ENCODE assay signal across 1 cellular context in the genomic region with DNA sequence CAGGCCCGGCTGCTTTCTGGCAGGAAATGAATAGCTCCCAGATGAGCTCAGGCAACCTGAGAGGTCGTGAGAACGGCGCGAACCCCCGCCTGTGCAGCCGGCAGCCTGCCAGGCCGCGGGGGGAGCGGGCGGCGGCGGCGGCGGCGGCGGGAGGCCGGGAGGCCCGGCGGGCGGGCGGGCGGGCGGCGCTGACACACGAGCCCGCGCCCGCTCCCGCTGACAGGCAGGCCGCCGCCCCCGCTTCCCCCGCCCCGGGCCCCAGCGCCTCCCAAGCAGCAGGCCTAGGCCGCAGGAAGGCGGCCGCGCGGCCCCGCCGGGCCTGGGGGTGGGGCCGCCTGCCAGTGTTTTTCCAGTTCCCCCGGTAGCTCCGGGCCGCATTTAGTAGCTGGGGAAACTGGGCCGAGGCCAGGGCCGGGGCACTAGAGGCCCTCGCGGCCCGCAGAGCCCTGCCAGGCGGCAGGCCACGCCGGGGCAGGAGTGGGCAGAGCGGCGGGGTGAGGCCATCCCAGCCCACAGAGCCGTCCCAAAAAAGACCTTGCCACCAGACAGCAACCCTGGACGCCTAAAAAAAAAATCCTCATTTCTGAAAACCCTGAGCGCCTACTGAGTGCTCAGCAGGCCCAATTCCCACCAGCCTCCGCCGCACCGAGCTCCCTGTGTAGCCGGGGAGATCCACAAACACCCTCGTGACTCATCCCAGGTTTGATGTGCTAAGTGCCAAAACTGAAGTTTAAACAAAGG.
A peak's percentile ranks its signal among the peaks of the same experiment; 100 is the strongest.
TF ChIP-seq lines count a peak whose summit lies in the region.

No MANE protein-coding gene starts in this region.

TF ChIP-seq in K562, 482 proteins besides CTCF, POLR2A, EP300 and RAD21 (continued from another document and continues in another):
- TF ChIP-seq, protein P1, sequence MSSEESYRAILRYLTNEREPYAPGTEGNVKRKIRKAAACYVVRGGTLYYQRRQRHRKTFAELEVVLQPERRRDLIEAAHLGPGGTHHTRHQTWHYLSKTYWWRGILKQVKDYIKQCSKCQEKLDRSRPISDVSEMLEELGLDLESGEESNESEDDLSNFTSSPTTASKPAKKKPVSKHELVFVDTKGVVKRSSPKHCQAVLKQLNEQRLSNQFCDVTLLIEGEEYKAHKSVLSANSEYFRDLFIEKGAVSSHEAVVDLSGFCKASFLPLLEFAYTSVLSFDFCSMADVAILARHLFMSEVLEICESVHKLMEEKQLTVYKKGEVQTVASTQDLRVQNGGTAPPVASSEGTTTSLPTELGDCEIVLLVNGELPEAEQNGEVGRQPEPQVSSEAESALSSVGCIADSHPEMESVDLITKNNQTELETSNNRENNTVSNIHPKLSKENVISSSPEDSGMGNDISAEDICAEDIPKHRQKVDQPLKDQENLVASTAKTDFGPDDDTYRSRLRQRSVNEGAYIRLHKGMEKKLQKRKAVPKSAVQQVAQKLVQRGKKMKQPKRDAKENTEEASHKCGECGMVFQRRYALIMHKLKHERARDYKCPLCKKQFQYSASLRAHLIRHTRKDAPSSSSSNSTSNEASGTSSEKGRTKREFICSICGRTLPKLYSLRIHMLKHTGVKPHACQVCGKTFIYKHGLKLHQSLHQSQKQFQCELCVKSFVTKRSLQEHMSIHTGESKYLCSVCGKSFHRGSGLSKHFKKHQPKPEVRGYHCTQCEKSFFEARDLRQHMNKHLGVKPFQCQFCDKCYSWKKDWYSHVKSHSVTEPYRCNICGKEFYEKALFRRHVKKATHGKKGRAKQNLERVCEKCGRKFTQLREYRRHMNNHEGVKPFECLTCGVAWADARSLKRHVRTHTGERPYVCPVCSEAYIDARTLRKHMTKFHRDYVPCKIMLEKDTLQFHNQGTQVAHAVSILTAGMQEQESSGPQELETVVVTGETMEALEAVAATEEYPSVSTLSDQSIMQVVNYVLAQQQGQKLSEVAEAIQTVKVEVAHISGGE (CRISPR knock-in tag; IDR thresholded peaks at IDR 0.05): peak in 1 of 3 experiments; percentile 55; a peak in 2 of 6 replicates
- TF ChIP-seq, protein P2, sequence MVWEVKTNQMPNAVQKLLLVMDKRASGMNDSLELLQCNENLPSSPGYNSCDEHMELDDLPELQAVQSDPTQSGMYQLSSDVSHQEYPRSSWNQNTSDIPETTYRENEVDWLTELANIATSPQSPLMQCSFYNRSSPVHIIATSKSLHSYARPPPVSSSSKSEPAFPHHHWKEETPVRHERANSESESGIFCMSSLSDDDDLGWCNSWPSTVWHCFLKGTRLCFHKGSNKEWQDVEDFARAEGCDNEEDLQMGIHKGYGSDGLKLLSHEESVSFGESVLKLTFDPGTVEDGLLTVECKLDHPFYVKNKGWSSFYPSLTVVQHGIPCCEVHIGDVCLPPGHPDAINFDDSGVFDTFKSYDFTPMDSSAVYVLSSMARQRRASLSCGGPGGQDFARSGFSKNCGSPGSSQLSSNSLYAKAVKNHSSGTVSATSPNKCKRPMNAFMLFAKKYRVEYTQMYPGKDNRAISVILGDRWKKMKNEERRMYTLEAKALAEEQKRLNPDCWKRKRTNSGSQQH (CRISPR knock-in tag; IDR thresholded peaks at IDR 0.05): 0 out of 2 replicates have a peak, but pooled peaks have one; percentile 1
- no peak for TF ChIP-seq NCOA2 (IDR thresholded peaks at IDR 0.05; ENCODE audit: partially characterized antibody in 2 of 2)
- TF ChIP-seq SMAD1 (IDR thresholded peaks at IDR 0.05; ENCODE audit: low read depth, low read length, partially characterized antibody): peak; percentile 45
- peak; percentile 47 for TF ChIP-seq KDM5B (IDR thresholded peaks at IDR 0.05; ENCODE audit: insufficient replicate concordance, low read depth, low read length)
- TF ChIP-seq FOSL1 (tag; conservative IDR thresholded peaks at IDR 0.05): peak; percentile 80
- TF ChIP-seq, protein P3, sequence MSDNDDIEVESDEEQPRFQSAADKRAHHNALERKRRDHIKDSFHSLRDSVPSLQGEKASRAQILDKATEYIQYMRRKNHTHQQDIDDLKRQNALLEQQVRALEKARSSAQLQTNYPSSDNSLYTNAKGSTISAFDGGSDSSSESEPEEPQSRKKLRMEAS (CRISPR knock-in tag; IDR thresholded peaks at IDR 0.05): peak; percentile 49; the same call in 1 of the 2 replicates
- TF ChIP-seq KLF6 (CRISPR knock-in tag; IDR thresholded peaks at IDR 0.05; ENCODE audit: borderline replicate concordance): no peak
- TF ChIP-seq TAF1 (IDR thresholded peaks at IDR 0.05; ENCODE audit: control insufficient read depth, extremely low read depth, insufficient read depth, low read length, severe bottlenecking): peak; percentile 61
- TF ChIP-seq ZNF436 (CRISPR knock-in tag; IDR thresholded peaks at IDR 0.05): no peak
- TF ChIP-seq RCOR1 (IDR thresholded peaks at IDR 0.05; ENCODE audit: borderline replicate concordance in 1 of 2, low read depth in 2 of 2, low read length in 2 of 2): peak in 1 of 2 experiments; percentile 28; a peak in 2 of 4 replicates
- TF ChIP-seq TRIM28 (IDR thresholded peaks at IDR 0.05): peak; percentile 16; the same call in 1 of the 2 replicates
- TF ChIP-seq MYC (IDR thresholded peaks at IDR 0.05; ENCODE audit: low read depth, low read length): peak; percentile 76; the same call in 1 of the 2 replicates
- TF ChIP-seq MYC (CRISPR knock-in tag; IDR thresholded peaks at IDR 0.05; ENCODE audit: borderline replicate concordance, low read depth): no peak
- TF ChIP-seq ATF7 (IDR thresholded peaks at IDR 0.05): no peak; the same call in 1 of the 2 replicates
- no peak for TF ChIP-seq SNIP1 (IDR thresholded peaks at IDR 0.05; ENCODE audit: low read depth)
- peak; percentile 68 for TF ChIP-seq SMARCE1 (IDR thresholded peaks at IDR 0.05)
- TF ChIP-seq ZNF589 (CRISPR knock-in tag; IDR thresholded peaks at IDR 0.05; ENCODE audit: low read depth): peak; percentile 85
- TF ChIP-seq MTA2 (IDR thresholded peaks at IDR 0.05; ENCODE audit: low read depth): 0 out of 2 replicates have a peak, but pooled peaks have one; percentile 4
- TF ChIP-seq ZBTB7A (IDR thresholded peaks at IDR 0.05; ENCODE audit: borderline replicate concordance, control insufficient read depth, low read depth, low read length): peak; percentile 17; the same call in 1 of the 2 replicates
- TF ChIP-seq CREB1 (IDR thresholded peaks at IDR 0.05): no peak
- no peak for TF ChIP-seq CREB1 (CRISPR knock-in tag; IDR thresholded peaks at IDR 0.05)
- 0 out of 2 replicates have a peak, but pooled peaks have one; percentile 8 for TF ChIP-seq BHLHE40 (IDR thresholded peaks at IDR 0.05; ENCODE audit: low read length)
- peak; percentile 71 to 88; a peak in 3 of 4 replicates for TF ChIP-seq MAZ (CRISPR knock-in tag; conservative IDR thresholded peaks at IDR 0.05 in 1 of 2, IDR thresholded peaks at IDR 0.05 in 1 of 2)
- TF ChIP-seq ZNF551 (CRISPR knock-in tag; IDR thresholded peaks at IDR 0.05): no peak
- TF ChIP-seq, protein P4, sequence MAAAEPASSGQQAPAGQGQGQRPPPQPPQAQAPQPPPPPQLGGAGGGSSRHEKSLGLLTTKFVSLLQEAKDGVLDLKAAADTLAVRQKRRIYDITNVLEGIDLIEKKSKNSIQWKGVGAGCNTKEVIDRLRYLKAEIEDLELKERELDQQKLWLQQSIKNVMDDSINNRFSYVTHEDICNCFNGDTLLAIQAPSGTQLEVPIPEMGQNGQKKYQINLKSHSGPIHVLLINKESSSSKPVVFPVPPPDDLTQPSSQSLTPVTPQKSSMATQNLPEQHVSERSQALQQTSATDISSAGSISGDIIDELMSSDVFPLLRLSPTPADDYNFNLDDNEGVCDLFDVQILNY (CRISPR knock-in tag; IDR thresholded peaks at IDR 0.05): no peak
- TF ChIP-seq ZNF707 (CRISPR knock-in tag; conservative IDR thresholded peaks at IDR 0.05): 0 out of 2 replicates have a peak, but pooled peaks have one; percentile 16
- no peak for TF ChIP-seq HMG20A (CRISPR knock-in tag; conservative IDR thresholded peaks at IDR 0.05)
- no peak; the same call in 1 of the 2 replicates for TF ChIP-seq NBN (IDR thresholded peaks at IDR 0.05; ENCODE audit: low read depth)
- TF ChIP-seq PCBP2 (IDR thresholded peaks at IDR 0.05; ENCODE audit: low read depth, low read length, poor library complexity, severe bottlenecking): no peak
- TF ChIP-seq, protein P5, sequence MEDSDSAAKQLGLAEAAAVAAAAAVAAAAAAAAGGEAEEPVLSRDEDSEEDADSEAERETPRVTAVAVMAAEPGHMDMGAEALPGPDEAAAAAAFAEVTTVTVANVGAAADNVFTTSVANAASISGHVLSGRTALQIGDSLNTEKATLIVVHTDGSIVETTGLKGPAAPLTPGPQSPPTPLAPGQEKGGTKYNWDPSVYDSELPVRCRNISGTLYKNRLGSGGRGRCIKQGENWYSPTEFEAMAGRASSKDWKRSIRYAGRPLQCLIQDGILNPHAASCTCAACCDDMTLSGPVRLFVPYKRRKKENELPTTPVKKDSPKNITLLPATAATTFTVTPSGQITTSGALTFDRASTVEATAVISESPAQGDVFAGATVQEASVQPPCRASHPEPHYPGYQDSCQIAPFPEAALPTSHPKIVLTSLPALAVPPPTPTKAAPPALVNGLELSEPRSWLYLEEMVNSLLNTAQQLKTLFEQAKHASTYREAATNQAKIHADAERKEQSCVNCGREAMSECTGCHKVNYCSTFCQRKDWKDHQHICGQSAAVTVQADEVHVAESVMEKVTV (CRISPR knock-in tag; IDR thresholded peaks at IDR 0.05): peak; percentile 27; the same call in 1 of the 2 replicates
- peak; percentile 19; the same call in 1 of the 2 replicates for TF ChIP-seq SOX6 (IDR thresholded peaks at IDR 0.05)
- TF ChIP-seq MBD2 (IDR thresholded peaks at IDR 0.05; ENCODE audit: borderline replicate concordance, low read depth): peak; percentile 15; the same call in 1 of the 2 replicates
- TF ChIP-seq OTX1 (CRISPR knock-in tag; IDR thresholded peaks at IDR 0.05): 0 out of 2 replicates have a peak, but pooled peaks have one; percentile 22
- TF ChIP-seq ZSCAN32 (CRISPR knock-in tag; IDR thresholded peaks at IDR 0.05): 0 out of 2 replicates have a peak, but pooled peaks have one; percentile 31
- TF ChIP-seq ARID1B (IDR thresholded peaks at IDR 0.05): peak; percentile 52
- no peak for TF ChIP-seq ETV1 (tag; conservative IDR thresholded peaks at IDR 0.05; ENCODE audit: low read depth)
- TF ChIP-seq TCF7 (IDR thresholded peaks at IDR 0.05; ENCODE audit: borderline replicate concordance): no peak
- TF ChIP-seq NR2F6 (CRISPR knock-in tag; IDR thresholded peaks at IDR 0.05): peak; percentile 31; the same call in 1 of the 2 replicates
- peak; percentile 28; the same call in 1 of the 2 replicates for TF ChIP-seq HCFC1 (IDR thresholded peaks at IDR 0.05; ENCODE audit: low read depth, low read length)
- 0 out of 2 replicates have a peak, but pooled peaks have one; percentile 12 for TF ChIP-seq ZNF764 (CRISPR knock-in tag; IDR thresholded peaks at IDR 0.05; ENCODE audit: low read depth)
- TF ChIP-seq, protein P6, sequence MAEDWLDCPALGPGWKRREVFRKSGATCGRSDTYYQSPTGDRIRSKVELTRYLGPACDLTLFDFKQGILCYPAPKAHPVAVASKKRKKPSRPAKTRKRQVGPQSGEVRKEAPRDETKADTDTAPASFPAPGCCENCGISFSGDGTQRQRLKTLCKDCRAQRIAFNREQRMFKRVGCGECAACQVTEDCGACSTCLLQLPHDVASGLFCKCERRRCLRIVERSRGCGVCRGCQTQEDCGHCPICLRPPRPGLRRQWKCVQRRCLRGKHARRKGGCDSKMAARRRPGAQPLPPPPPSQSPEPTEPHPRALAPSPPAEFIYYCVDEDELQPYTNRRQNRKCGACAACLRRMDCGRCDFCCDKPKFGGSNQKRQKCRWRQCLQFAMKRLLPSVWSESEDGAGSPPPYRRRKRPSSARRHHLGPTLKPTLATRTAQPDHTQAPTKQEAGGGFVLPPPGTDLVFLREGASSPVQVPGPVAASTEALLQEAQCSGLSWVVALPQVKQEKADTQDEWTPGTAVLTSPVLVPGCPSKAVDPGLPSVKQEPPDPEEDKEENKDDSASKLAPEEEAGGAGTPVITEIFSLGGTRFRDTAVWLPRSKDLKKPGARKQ (CRISPR knock-in tag; IDR thresholded peaks at IDR 0.05): no peak
- peak; percentile 30; the same call in 1 of the 2 replicates for TF ChIP-seq JUN (IDR thresholded peaks at IDR 0.05; ENCODE audit: borderline replicate concordance, low read depth, low read length)
- TF ChIP-seq JUN (CRISPR knock-in tag; IDR thresholded peaks at IDR 0.05; ENCODE audit: borderline replicate concordance): no peak
- TF ChIP-seq RBM22 (IDR thresholded peaks at IDR 0.05; ENCODE audit: low read depth, low read length, poor library complexity, severe bottlenecking): peak; percentile 52
- TF ChIP-seq ERF (CRISPR knock-in tag; IDR thresholded peaks at IDR 0.05): peak; percentile 81
- peak; percentile 61; the same call in 1 of the 2 replicates for TF ChIP-seq RNF2 (IDR thresholded peaks at IDR 0.05)
- TF ChIP-seq LCOR (CRISPR knock-in tag; IDR thresholded peaks at IDR 0.05): 0 out of 2 replicates have a peak, but pooled peaks have one; percentile 3
- TF ChIP-seq, protein P7, sequence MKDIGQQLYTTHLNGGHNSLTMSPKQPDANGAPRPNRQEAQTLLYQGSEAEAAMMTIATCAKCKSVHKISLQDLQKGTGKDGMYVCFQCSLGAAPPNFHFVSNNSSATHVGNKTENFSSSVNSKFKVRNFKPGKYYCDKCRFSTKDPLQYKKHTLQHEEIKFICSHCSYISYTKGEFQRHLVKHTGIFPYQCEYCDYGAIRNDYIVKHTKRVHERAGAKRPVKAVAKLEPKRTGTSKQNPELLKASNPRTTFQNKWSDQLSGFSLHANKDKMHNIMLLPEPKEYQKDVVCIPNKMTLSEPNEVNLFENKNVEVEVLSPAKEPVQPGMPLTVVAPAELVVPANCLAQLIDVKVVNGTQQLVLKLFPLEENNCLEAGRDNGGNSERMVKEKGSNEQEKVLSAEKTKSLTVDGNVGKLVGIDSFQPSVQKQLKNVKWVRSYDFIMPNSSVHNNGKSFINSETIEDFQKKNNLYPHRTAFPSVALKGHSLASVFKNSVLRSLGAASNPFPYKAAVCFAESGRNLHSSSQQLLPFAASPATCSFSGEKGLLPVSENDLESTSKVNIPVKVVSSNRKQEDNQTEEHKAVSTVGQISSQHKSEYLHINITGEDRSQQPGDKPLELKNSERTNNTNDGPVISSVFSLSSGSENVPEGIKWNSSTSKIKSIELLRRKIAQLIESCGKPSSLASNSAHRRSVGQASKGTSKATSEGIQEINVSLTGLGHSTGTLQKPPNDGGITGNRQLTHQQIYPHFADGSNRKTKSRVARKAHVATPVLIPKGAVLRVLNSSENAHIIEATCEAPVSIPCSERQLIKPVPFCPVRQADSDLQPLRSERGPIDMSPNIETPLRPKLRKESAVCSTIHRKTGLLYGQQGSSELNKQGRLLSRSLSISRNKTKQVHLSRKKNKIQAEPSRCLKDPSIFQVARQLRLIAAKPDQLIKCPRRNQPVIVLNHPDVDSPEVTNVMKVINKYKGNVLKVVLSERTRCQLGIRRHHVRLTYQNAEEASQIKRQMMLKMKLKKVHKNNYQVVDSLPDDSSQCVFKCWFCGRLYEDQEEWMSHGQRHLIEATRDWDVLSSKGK (CRISPR knock-in tag; IDR thresholded peaks at IDR 0.05): no peak
- TF ChIP-seq ZNF23 (CRISPR knock-in tag; IDR thresholded peaks at IDR 0.05): 0 out of 2 replicates have a peak, but pooled peaks have one; percentile 5
